Comparison of ENCODE assay signal across 8 cellular contexts in the genomic region with DNA sequence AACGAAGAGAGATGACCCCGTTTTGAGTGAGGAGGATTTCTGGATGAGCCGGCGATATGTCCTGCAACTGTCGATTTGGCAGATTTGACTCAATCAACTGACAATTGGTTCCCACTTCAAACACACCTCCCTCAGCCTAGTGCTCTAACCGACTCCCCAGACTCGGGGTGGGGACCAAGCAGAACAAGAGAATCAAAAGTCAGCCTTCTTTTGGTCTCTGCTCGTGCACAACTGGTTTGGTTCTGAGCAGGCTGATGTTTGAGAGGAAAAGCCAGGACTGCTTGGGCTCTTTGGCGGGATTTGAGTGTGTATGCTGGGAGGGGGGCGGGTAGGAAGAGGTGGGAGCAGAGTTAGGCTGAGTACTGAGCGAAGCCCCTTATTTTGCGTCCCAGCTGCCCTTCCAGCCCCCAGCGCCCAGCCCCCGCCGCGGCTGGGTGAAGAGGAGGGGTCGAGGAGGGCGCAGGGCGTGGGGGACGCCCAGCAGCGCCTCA.
DNase-seq lines count a peak whose midpoint lies in the region; ATAC-seq, FAIRE-seq and TF ChIP-seq lines count a peak whose summit lies in the region.

No MANE protein-coding gene starts in this region.

- H2AFZ ChIP-seq in MM.1S (ENCODE audit: low read length), result peak overlapping the region; percentile 81

- FAIRE-seq in D721Med (lab: Jason Lieb, UNC), result no peak

- no peak overlapping the region for H3K27ac Mint-ChIP-seq in central memory CD8-positive, alpha-beta T cell (ENCODE audit: low read depth)

- H3K4me1 ChIP-seq in MM.1S (ENCODE audit: low read length), result peaks cover 10% of the 10 kb centered on the region
- H3K4me1 ChIP-seq in lung (ENCODE audit: control insufficient read depth in 2 of 2, insufficient read depth in 2 of 2, low read length in 2 of 2), result peaks cover 0 to 12% of the 10 kb centered on the region in 2 donors
- no peaks in the 10 kb centered on the region for H3K4me1 ChIP-seq in urinary bladder (ENCODE audit: insufficient read depth)

- H3K27me3 Mint-ChIP-seq in central memory CD8-positive, alpha-beta T cell, result peaks cover 45% of the 10 kb centered on the region

- H3K27me3 ChIP-seq in MM.1S (replicated peaks; ENCODE audit: insufficient read depth, low read length) (no peaks in the 10 kb centered on the region), lung (ENCODE audit: control insufficient read depth, insufficient read depth) (no peaks in the 10 kb centered on the region)

- peaks cover 6% of the 10 kb centered on the region for H3K9me3 Mint-ChIP-seq in central memory CD8-positive, alpha-beta T cell

- peak overlapping the region; percentile 90 for H3K4me2 ChIP-seq in MM.1S (ENCODE audit: low read depth, low read length)

- H3K4me3 ChIP-seq in MM.1S (ENCODE audit: low read length) (peak overlapping the region; percentile 70), lung (peak overlapping the region; percentile 56), urinary bladder (ENCODE audit: low read depth, low read length) (peak overlapping the region; percentile 53)

- TF ChIP-seq CTCF in D721Med (IDR thresholded peaks at IDR 0.05; ENCODE audit: insufficient read depth, missing control alignments) (no peak), MM.1S (IDR thresholded peaks at IDR 0.05; ENCODE audit: low read length) (no peak), lung (IDR thresholded peaks at IDR 0.05; ENCODE audit: control extremely low read depth, extremely low read depth) (no peak)

- no peaks in the 10 kb centered on the region for H3K9me3 ChIP-seq in MM.1S (replicated peaks; ENCODE audit: insufficient read depth, low read length)
- no peaks in the 10 kb centered on the region for H3K9me3 ChIP-seq in lung (ENCODE audit: control insufficient read depth in 2 of 2, insufficient read depth in 1 of 2, low read length in 1 of 2)

- H3K27ac ChIP-seq in MM.1S (ENCODE audit: low read length) (peak overlapping the region; percentile 66; the same call in 1 of the 2 replicates), lung (ENCODE audit: low read depth in 1 of 2, low read length in 1 of 2) (no peak overlapping the region), urinary bladder (ENCODE audit: low read depth) (peak overlapping the region; percentile 27)

- peaks cover 29% of the 10 kb centered on the region for H3F3A ChIP-seq in MM.1S (ENCODE audit: insufficient read depth, low read length)

- H4K20me1 ChIP-seq in MM.1S (ENCODE audit: insufficient read depth, low read length), result no peaks in the 10 kb centered on the region

- peak overlapping the region; percentile 53 for H3K4me3 Mint-ChIP-seq in central memory CD8-positive, alpha-beta T cell

- H3K79me2 ChIP-seq in MM.1S (ENCODE audit: low read length), result peaks cover 3% of the 10 kb centered on the region; the same call in 1 of the 2 replicates

- DNase-seq in D721Med (ENCODE audit: insufficient read length, low spot score) (peak; percentile 18), MM.1S (peak; percentile 59), lung (ENCODE audit: low spot score) (no peak), superior temporal gyrus (ENCODE audit: extremely low spot score) (no peak)
- DNase-seq in central memory CD8-positive, alpha-beta T cell (ENCODE audit: low spot score in 2 of 2), result no peak

- H3K9me2 ChIP-seq in MM.1S (replicated peaks; ENCODE audit: insufficient read depth, low read length), result no peaks in the 10 kb centered on the region

- 0% methylated on average over 20 to 21 of the region's 21 CpGs for WGBS in lung, 2 donors
- WGBS in urinary bladder, result under 1% methylated on average over 21 of the region's 21 CpGs

- H3K9ac ChIP-seq in MM.1S (ENCODE audit: low read length), result peak overlapping the region; percentile 60

- ATAC-seq in GM21423 (IDR thresholded peaks at IDR 0.05; ENCODE audit: unreplicated experiment) (peak; percentile 5), lung (ENCODE audit: insufficient read depth, low FRiP score) (peak; percentile 1), HG03457 (IDR thresholded peaks at IDR 0.05; ENCODE audit: unreplicated experiment) (no peak)
- ATAC-seq in central memory CD8-positive, alpha-beta T cell (replicated peaks; ENCODE audit: extremely low read depth, poor library complexity, severe bottlenecking), result no peak

- H3K36me3 Mint-ChIP-seq in central memory CD8-positive, alpha-beta T cell (ENCODE audit: insufficient read depth), result no peaks in the 10 kb centered on the region

- H3K36me3 ChIP-seq in MM.1S (replicated peaks; ENCODE audit: insufficient read depth, low read length) (no peaks in the 10 kb centered on the region), lung (ENCODE audit: control insufficient read depth in 2 of 2, insufficient read depth in 2 of 2, low read length in 2 of 2) (no peaks in the 10 kb centered on the region), urinary bladder (ENCODE audit: insufficient read depth) (no peaks in the 10 kb centered on the region)

- H3K4me1 Mint-ChIP-seq in central memory CD8-positive, alpha-beta T cell, result peaks cover 8% of the 10 kb centered on the region

Comparison
In these comparisons a context has a peak if more than half of its experiments do, and no peak if none do; other contexts are left out.
1. DNase-seq: peak in D721Med (single experiment) and MM.1S (single experiment); none in central memory CD8-positive, alpha-beta T cell (0 of 2), lung (single experiment) and superior temporal gyrus (single experiment).
2. ATAC-seq: peak in GM21423 (single experiment) and lung (single experiment); none in central memory CD8-positive, alpha-beta T cell (single experiment) and HG03457 (single experiment).
3. H3K27ac ChIP-seq: peak in MM.1S (single experiment) and urinary bladder (single experiment); none in lung (0 of 2).
4. Peak in every context shown above with its lines, with median percentiles within 50 percentile points of each other: H3K4me3 ChIP-seq.